Comparison of ENCODE assay signal across 24 cellular contexts in genomic region chr20:11060423-11061205, GRCh38.
DNase-seq lines count a peak whose midpoint lies in the region; ATAC-seq and TF ChIP-seq lines count a peak whose summit lies in the region.
"Had no signal": no experiment of that assay in that cellular context is flagged by ENCODE, and none has a peak within 500 bp of the region (broad histone marks: within the 10 kb centered on the region; RNA-seq: fewer than 3 reads in every experiment).

No MANE protein-coding gene starts in this region.

- H3K27ac ChIP-seq in BLaER1 treated with 17β-estradiol and CSF1 and Interleukin-3, amounts not matched to agents 10 nM and 100 nM = no peak overlapping the region
- H3K27ac ChIP-seq in lower lobe of right lung (no peak overlapping the region), breast epithelium (no peak overlapping the region)
- H3K27ac ChIP-seq: KMS-11, PC-9, SJSA1 had no signal

- peaks cover 20% of the 10 kb centered on the region for H3K4me1 Mint-ChIP-seq in chondrocyte (ENCODE audit: low read depth)
- H3K4me1 Mint-ChIP-seq in osteocyte (ENCODE audit: unreplicated experiment) = peaks cover 12% of the 10 kb centered on the region
- H3K4me1 Mint-ChIP-seq: CD4-positive, alpha-beta memory T cell; IgD-negative memory B cell had no signal

- H3K4me1 ChIP-seq in BLaER1 treated with 17β-estradiol and CSF1 and Interleukin-3, amounts not matched to agents 10 nM and 100 nM = peaks cover 4 to 30% (median 14%) of the 10 kb centered on the region in 10 experiments; a peak in 15 of 20 replicates
- H3K4me1 ChIP-seq in lower lobe of right lung = no peaks in the 10 kb centered on the region
- no peaks in the 10 kb centered on the region for H3K4me1 ChIP-seq in breast epithelium
- H3K4me1 ChIP-seq: Caco-2, SJSA1 had no signal

- no peak for TF ChIP-seq POLR2A in breast epithelium (IDR thresholded peaks at IDR 0.05)

- 0 out of 22 replicates have a peak, but pooled peaks cover 0 to 3% (median 0%) of the 10 kb centered on the region in 11 experiments for H3K9me3 ChIP-seq in BLaER1 treated with 17β-estradiol and CSF1 and Interleukin-3, amounts not matched to agents 10 nM and 100 nM (replicated peaks in 1 of 11)
- no peaks in the 10 kb centered on the region for H3K9me3 ChIP-seq in lower lobe of right lung
- no peaks in the 10 kb centered on the region for H3K9me3 ChIP-seq in breast epithelium
- H3K9me3 ChIP-seq: Caco-2, SJSA1 had no signal

- intact Hi-C loops in lower lobe of right lung (cut with DNase I) = no loop called here
- intact Hi-C loops in breast epithelium (cut with DNase I; ENCODE audit: low total_unique reads) = no loop called here

- H3K9ac ChIP-seq in BLaER1 treated with 17β-estradiol and CSF1 and Interleukin-3, amounts not matched to agents 10 nM and 100 nM = no peak overlapping the region
- H3K9ac ChIP-seq: KMS-11 had no signal

- H3K36me3 Mint-ChIP-seq in chondrocyte (ENCODE audit: low read depth) (no peaks in the 10 kb centered on the region), osteocyte (ENCODE audit: unreplicated experiment) (no peaks in the 10 kb centered on the region)
- H3K36me3 Mint-ChIP-seq: CD4-positive, alpha-beta memory T cell; IgD-negative memory B cell had no signal

- H3K4me3 Mint-ChIP-seq in chondrocyte (ENCODE audit: unreplicated experiment) (no peak overlapping the region), osteocyte (ENCODE audit: unreplicated experiment) (no peak overlapping the region)
- H3K4me3 Mint-ChIP-seq: CD4-positive, alpha-beta memory T cell; IgD-negative memory B cell had no signal

- DNase-seq in chondrocyte (ENCODE audit: low spot score) (no peak), lung microvascular endothelial cell (ENCODE audit: low read depth in 2 of 2) (peak; percentile 2 to 60), osteocyte (ENCODE audit: extremely low spot score, unreplicated experiment) (no peak), lower lobe of right lung (no peak), breast epithelium (ENCODE audit: low spot score in 2 of 2) (no peak), D341Med (ENCODE audit: low spot score) (no peak)
- DNase-seq: C1 segment of cervical spinal cord; Caco-2; CD4-positive, alpha-beta memory T cell; DMS 273 treated with DMSO at 0.1 percent for 48 hours; DND-41; NCI-H1092 treated with DMSO at 0.1 percent for 48 hours; NCI-H1436 treated with DMSO at 0.1 percent for 48 hours; NCI-H187 treated with DMSO at 0.1 percent for 48 hours; NCI-H2107; NCI-H526 treated with DMSO at 0.1 percent for 48 hours; PC-9; Right ventricle myocardium superior; RPMI8226 had no signal

- no peaks in the 10 kb centered on the region for H3K36me3 ChIP-seq in BLaER1 treated with 17β-estradiol and CSF1 and Interleukin-3, amounts not matched to agents 10 nM and 100 nM
- no peaks in the 10 kb centered on the region for H3K36me3 ChIP-seq in lower lobe of right lung
- no peaks in the 10 kb centered on the region for H3K36me3 ChIP-seq in breast epithelium
- H3K36me3 ChIP-seq: SJSA1 had no signal

- no peaks in the 10 kb centered on the region for H3K27me3 ChIP-seq in BLaER1 treated with 17β-estradiol and CSF1 and Interleukin-3, amounts not matched to agents 10 nM and 100 nM
- no peaks in the 10 kb centered on the region for H3K27me3 ChIP-seq in lower lobe of right lung (ENCODE audit: low read depth)
- H3K27me3 ChIP-seq in breast epithelium = no peaks in the 10 kb centered on the region
- H3K27me3 ChIP-seq: SJSA1 had no signal

- H3K9me3 Mint-ChIP-seq in chondrocyte (ENCODE audit: low read depth) = no peaks in the 10 kb centered on the region
- no peaks in the 10 kb centered on the region for H3K9me3 Mint-ChIP-seq in osteocyte (ENCODE audit: unreplicated experiment)

- no peaks in the 10 kb centered on the region for H4K20me1 ChIP-seq in BLaER1 treated with 17β-estradiol and CSF1 and Interleukin-3, amounts not matched to agents 10 nM and 100 nM

- ATAC-seq in lower lobe of right lung = no peak
- ATAC-seq: HCT116 had no signal

- H3K27me3 Mint-ChIP-seq in chondrocyte (ENCODE audit: low read depth) = no peaks in the 10 kb centered on the region
- no peaks in the 10 kb centered on the region for H3K27me3 Mint-ChIP-seq in osteocyte (ENCODE audit: unreplicated experiment)
- H3K27me3 Mint-ChIP-seq: CD4-positive, alpha-beta memory T cell had no signal

- peak overlapping the region in 8 of 11 experiments; percentile 2 to 73 (median 61); a peak in 14 of 22 replicates for H3K4me2 ChIP-seq in BLaER1 treated with 17β-estradiol and CSF1 and Interleukin-3, amounts not matched to agents 10 nM and 100 nM
- H3K4me2 ChIP-seq: KMS-11, PC-9 had no signal

- H3K27ac Mint-ChIP-seq in chondrocyte (ENCODE audit: unreplicated experiment) = peak overlapping the region; percentile 32
- peak overlapping the region; percentile 31 for H3K27ac Mint-ChIP-seq in osteocyte (ENCODE audit: unreplicated experiment)
- H3K27ac Mint-ChIP-seq: CD4-positive, alpha-beta memory T cell; IgD-negative memory B cell had no signal

- no peak overlapping the region for H3K4me3 ChIP-seq in BLaER1 treated with 17β-estradiol and CSF1 and Interleukin-3, amounts not matched to agents 10 nM and 100 nM
- H3K4me3 ChIP-seq in lower lobe of right lung (no peak overlapping the region), breast epithelium (no peak overlapping the region)
- H3K4me3 ChIP-seq: PC-9, SJSA1 had no signal

- TF ChIP-seq CTCF in chondrocyte (IDR thresholded peaks at IDR 0.05) (no peak), osteocyte (IDR thresholded peaks at IDR 0.05) (no peak), lower lobe of right lung (IDR thresholded peaks at IDR 0.05) (no peak), breast epithelium (IDR thresholded peaks at IDR 0.05) (no peak)

Comparison
In these comparisons a context has a peak if more than half of its experiments do, and no peak if none do; other contexts are left out.
1. DNase-seq: peak in lung microvascular endothelial cell (2 of 2); none in chondrocyte (single experiment), osteocyte (single experiment), lower lobe of right lung (single experiment), breast epithelium (0 of 2) and D341Med (single experiment).